In the genomic region with DNA sequence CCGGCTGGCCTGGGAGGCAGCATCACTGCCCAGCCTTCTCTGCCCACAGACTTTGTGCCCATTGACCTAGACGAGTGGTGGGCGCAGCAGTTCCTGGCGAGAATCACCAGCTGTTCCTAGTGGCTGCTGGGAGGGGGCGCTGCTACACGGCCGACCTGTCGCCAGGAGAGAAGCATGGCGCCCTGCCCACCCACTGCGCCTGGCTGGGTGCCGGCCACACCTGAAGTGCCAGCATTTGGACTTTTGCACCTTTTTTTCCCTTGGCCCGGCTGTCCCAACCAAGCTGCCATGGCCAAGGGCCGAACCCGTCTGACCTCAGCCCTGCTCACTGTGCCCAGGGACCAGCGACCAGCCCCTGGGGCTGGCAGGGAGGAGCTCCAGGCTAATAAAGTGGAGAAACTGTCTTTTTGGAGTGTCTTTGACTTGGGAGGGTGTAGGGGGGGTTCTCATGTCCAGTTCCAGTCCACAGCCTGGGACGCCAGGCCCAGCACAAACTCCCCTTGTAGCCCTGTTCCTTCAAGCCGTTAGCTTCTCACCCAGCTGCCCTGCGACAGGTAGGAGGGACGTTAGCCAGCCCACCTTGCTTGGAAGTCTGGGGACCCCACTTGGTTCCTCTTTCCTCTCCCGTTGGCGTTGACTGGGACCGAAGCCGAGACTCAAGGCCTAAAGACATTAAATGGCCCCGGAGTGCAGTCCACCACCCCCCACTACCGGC, we compare ENCODE assay signal across 1 cellular context.
TF ChIP-seq lines count a peak whose summit lies in the region.

No MANE protein-coding gene starts in this region.

TF ChIP-seq in HepG2, 621 proteins besides CTCF, POLR2A, EP300 and RAD21 (continued from another document and continues in another):
- TF ChIP-seq, protein P1, sequence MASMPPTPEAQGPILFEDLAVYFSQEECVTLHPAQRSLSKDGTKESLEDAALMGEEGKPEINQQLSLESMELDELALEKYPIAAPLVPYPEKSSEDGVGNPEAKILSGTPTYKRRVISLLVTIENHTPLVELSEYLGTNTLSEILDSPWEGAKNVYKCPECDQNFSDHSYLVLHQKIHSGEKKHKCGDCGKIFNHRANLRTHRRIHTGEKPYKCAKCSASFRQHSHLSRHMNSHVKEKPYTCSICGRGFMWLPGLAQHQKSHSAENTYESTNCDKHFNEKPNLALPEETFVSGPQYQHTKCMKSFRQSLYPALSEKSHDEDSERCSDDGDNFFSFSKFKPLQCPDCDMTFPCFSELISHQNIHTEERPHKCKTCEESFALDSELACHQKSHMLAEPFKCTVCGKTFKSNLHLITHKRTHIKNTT (CRISPR knock-in tag; IDR thresholded peaks at IDR 0.05) = no peak
- TF ChIP-seq MTA3 (CRISPR knock-in tag; IDR thresholded peaks at IDR 0.05) (no peak), ZNF292 (CRISPR knock-in tag; IDR thresholded peaks at IDR 0.05; ENCODE audit: borderline replicate concordance, low read depth) (no peak), GZF1 (CRISPR knock-in tag; IDR thresholded peaks at IDR 0.05) (no peak), ZNF557 (CRISPR knock-in tag; IDR thresholded peaks at IDR 0.05) (no peak), ATF7 (IDR thresholded peaks at IDR 0.05) (no peak), ATF7 (CRISPR knock-in tag; IDR thresholded peaks at IDR 0.05) (no peak), DZIP1 (CRISPR knock-in tag; IDR thresholded peaks at IDR 0.05) (no peak), IKZF5 (CRISPR knock-in tag; IDR thresholded peaks at IDR 0.05) (no peak; the same call in 1 of the 2 replicates), RXRA (CRISPR knock-in tag; IDR thresholded peaks at IDR 0.05) (0 out of 2 replicates have a peak, but pooled peaks have one; percentile 33), SRSF9 (IDR thresholded peaks at IDR 0.05; ENCODE audit: borderline replicate concordance, insufficient read depth, low read depth, low read length, poor library complexity, severe bottlenecking) (no peak), ZFYVE20 (CRISPR knock-in tag; IDR thresholded peaks at IDR 0.05; ENCODE audit: borderline replicate concordance, low read depth) (no peak), ZEB1 (IDR thresholded peaks at IDR 0.05; ENCODE audit: insufficient replicate concordance, low read depth) (no peak), ZIK1 (CRISPR knock-in tag; IDR thresholded peaks at IDR 0.05; ENCODE audit: borderline replicate concordance, low read depth) (no peak), TARDBP (CRISPR knock-in tag; IDR thresholded peaks at IDR 0.05) (peak; percentile 41; the same call in 1 of the 2 replicates), HDAC2 (CRISPR knock-in tag; IDR thresholded peaks at IDR 0.05) (peak; percentile 59), HOXA9 (CRISPR knock-in tag; IDR thresholded peaks at IDR 0.05; ENCODE audit: borderline replicate concordance) (no peak), ZNF124 (CRISPR knock-in tag; IDR thresholded peaks at IDR 0.05) (no peak), PRPF4 (IDR thresholded peaks at IDR 0.05; ENCODE audit: low read depth, low read length, poor library complexity, severe bottlenecking) (no peak), KDM1A (CRISPR knock-in tag; IDR thresholded peaks at IDR 0.05) (0 out of 2 replicates have a peak, but pooled peaks have one; percentile 28), ZNF160 (CRISPR knock-in tag; IDR thresholded peaks at IDR 0.05) (no peak), ZBTB44 (CRISPR knock-in tag; IDR thresholded peaks at IDR 0.05) (no peak), ATF2 (CRISPR knock-in tag; IDR thresholded peaks at IDR 0.05) (peak; percentile 55; the same call in 1 of the 2 replicates), SMAD9 (CRISPR knock-in tag; IDR thresholded peaks at IDR 0.05) (no peak), FOXJ3 (CRISPR knock-in tag; IDR thresholded peaks at IDR 0.05; ENCODE audit: borderline replicate concordance) (no peak), ZSCAN30 (CRISPR knock-in tag; IDR thresholded peaks at IDR 0.05) (no peak), ZBTB2 (CRISPR knock-in tag; IDR thresholded peaks at IDR 0.05; ENCODE audit: low read depth) (no peak), ERF (CRISPR knock-in tag; IDR thresholded peaks at IDR 0.05) (0 out of 2 replicates have a peak, but pooled peaks have one; percentile 31), ZMYM4 (CRISPR knock-in tag; IDR thresholded peaks at IDR 0.05) (0 out of 2 replicates have a peak, but pooled peaks have one; percentile 39)
- TF ChIP-seq, protein P2, sequence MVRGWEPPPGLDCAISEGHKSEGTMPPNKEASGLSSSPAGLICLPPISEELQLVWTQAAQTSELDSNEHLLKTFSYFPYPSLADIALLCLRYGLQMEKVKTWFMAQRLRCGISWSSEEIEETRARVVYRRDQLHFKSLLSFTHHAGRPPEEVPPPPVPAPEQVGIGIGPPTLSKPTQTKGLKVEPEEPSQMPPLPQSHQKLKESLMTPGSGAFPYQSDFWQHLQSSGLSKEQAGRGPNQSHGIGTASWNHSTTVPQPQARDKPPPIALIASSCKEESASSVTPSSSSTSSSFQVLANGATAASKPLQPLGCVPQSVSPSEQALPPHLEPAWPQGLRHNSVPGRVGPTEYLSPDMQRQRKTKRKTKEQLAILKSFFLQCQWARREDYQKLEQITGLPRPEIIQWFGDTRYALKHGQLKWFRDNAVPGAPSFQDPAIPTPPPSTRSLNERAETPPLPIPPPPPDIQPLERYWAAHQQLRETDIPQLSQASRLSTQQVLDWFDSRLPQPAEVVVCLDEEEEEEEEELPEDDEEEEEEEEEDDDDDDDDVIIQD (CRISPR knock-in tag; IDR thresholded peaks at IDR 0.05; ENCODE audit: low read depth) = no peak
- TF ChIP-seq, protein P3, sequence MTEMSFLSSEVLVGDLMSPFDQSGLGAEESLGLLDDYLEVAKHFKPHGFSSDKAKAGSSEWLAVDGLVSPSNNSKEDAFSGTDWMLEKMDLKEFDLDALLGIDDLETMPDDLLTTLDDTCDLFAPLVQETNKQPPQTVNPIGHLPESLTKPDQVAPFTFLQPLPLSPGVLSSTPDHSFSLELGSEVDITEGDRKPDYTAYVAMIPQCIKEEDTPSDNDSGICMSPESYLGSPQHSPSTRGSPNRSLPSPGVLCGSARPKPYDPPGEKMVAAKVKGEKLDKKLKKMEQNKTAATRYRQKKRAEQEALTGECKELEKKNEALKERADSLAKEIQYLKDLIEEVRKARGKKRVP (CRISPR knock-in tag; IDR thresholded peaks at IDR 0.05) = no peak
- TF ChIP-seq, protein P4, sequence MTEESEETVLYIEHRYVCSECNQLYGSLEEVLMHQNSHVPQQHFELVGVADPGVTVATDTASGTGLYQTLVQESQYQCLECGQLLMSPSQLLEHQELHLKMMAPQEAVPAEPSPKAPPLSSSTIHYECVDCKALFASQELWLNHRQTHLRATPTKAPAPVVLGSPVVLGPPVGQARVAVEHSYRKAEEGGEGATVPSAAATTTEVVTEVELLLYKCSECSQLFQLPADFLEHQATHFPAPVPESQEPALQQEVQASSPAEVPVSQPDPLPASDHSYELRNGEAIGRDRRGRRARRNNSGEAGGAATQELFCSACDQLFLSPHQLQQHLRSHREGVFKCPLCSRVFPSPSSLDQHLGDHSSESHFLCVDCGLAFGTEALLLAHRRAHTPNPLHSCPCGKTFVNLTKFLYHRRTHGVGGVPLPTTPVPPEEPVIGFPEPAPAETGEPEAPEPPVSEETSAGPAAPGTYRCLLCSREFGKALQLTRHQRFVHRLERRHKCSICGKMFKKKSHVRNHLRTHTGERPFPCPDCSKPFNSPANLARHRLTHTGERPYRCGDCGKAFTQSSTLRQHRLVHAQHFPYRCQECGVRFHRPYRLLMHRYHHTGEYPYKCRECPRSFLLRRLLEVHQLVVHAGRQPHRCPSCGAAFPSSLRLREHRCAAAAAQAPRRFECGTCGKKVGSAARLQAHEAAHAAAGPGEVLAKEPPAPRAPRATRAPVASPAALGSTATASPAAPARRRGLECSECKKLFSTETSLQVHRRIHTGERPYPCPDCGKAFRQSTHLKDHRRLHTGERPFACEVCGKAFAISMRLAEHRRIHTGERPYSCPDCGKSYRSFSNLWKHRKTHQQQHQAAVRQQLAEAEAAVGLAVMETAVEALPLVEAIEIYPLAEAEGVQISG (CRISPR knock-in tag; IDR thresholded peaks at IDR 0.05) = peak; percentile 92
- TF ChIP-seq, protein P5, sequence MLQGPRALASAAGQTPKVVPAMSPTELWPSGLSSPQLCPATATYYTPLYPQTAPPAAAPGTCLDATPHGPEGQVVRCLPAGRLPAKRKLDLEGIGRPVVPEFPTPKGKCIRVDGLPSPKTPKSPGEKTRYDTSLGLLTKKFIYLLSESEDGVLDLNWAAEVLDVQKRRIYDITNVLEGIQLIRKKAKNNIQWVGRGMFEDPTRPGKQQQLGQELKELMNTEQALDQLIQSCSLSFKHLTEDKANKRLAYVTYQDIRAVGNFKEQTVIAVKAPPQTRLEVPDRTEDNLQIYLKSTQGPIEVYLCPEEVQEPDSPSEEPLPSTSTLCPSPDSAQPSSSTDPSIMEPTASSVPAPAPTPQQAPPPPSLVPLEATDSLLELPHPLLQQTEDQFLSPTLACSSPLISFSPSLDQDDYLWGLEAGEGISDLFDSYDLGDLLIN (CRISPR knock-in tag; IDR thresholded peaks at IDR 0.05; ENCODE audit: borderline replicate concordance) = no peak
- TF ChIP-seq, protein P6, sequence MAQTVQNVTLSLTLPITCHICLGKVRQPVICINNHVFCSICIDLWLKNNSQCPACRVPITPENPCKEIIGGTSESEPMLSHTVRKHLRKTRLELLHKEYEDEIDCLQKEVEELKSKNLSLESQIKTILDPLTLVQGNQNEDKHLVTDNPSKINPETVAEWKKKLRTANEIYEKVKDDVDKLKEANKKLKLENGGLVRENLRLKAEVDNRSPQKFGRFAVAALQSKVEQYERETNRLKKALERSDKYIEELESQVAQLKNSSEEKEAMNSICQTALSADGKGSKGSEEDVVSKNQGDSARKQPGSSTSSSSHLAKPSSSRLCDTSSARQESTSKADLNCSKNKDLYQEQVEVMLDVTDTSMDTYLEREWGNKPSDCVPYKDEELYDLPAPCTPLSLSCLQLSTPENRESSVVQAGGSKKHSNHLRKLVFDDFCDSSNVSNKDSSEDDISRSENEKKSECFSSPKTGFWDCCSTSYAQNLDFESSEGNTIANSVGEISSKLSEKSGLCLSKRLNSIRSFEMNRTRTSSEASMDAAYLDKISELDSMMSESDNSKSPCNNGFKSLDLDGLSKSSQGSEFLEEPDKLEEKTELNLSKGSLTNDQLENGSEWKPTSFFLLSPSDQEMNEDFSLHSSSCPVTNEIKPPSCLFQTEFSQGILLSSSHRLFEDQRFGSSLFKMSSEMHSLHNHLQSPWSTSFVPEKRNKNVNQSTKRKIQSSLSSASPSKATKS (CRISPR knock-in tag; IDR thresholded peaks at IDR 0.05) = no peak
- TF ChIP-seq, protein P7, sequence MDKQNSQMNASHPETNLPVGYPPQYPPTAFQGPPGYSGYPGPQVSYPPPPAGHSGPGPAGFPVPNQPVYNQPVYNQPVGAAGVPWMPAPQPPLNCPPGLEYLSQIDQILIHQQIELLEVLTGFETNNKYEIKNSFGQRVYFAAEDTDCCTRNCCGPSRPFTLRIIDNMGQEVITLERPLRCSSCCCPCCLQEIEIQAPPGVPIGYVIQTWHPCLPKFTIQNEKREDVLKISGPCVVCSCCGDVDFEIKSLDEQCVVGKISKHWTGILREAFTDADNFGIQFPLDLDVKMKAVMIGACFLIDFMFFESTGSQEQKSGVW (CRISPR knock-in tag; IDR thresholded peaks at IDR 0.05; ENCODE audit: borderline replicate concordance) = no peak
